In genomic region chr15:52558196-52558595, GRCh38 we compare ENCODE assay signal across 8 cellular contexts. TPM values are rescaled to one million over a fixed set of nuclear protein-coding genes. Genes with fewer than 3 reads are reported as not detected.
DNase-seq lines count a peak whose midpoint lies in the region; ATAC-seq and FAIRE-seq lines count a peak whose summit lies in the region.

No MANE protein-coding gene starts in this region.

- peaks cover 0 to 2% of the 10 kb centered on the region in 2 donors for H3K4me1 ChIP-seq in esophagus (ENCODE audit: control insufficient read depth in 2 of 2, insufficient read depth in 2 of 2, low read length in 1 of 2)
- peaks cover 0 to 4% of the 10 kb centered on the region in 2 donors for H3K4me1 ChIP-seq in small intestine (ENCODE audit: control insufficient read depth in 2 of 2, insufficient read depth in 1 of 2, low read depth in 1 of 2, low read length in 1 of 2)

- FAIRE-seq in small intestine (lab: Jason Lieb, UNC): no peak

- H3K9me3 ChIP-seq in esophagus (ENCODE audit: control insufficient read depth in 2 of 2, insufficient read depth in 1 of 2, low read depth in 1 of 2, low read length in 1 of 2): no peaks in the 10 kb centered on the region
- H3K9me3 ChIP-seq in small intestine (ENCODE audit: control insufficient read depth, low read depth): no peaks in the 10 kb centered on the region

- 47 to 56% methylated on average over 5 of the region's 5 CpGs for WGBS in esophagus, 2 donors
- 75 to 88% (median 78%) methylated on average over 5 of the region's 5 CpGs for WGBS in small intestine, 3 donors

- H3K27me3 ChIP-seq in esophagus (ENCODE audit: control insufficient read depth in 1 of 2, insufficient read depth in 2 of 2, low read length in 2 of 2) (no peaks in the 10 kb centered on the region), small intestine (ENCODE audit: control insufficient read depth in 2 of 2, insufficient read depth in 2 of 2, low read length in 2 of 2) (no peaks in the 10 kb centered on the region)

- peak overlapping the region; percentile 17 to 49 for H3K27ac ChIP-seq in esophagus (ENCODE audit: low read depth in 2 of 2, low read length in 1 of 2)
- H3K27ac ChIP-seq in small intestine (ENCODE audit: low read depth in 1 of 2, low read length in 1 of 2): no peak overlapping the region

- H3K36me3 ChIP-seq in esophagus (ENCODE audit: control insufficient read depth in 2 of 2, insufficient read depth in 2 of 2, low read length in 1 of 2) (no peaks in the 10 kb centered on the region), small intestine (ENCODE audit: control insufficient read depth in 2 of 2, insufficient read depth in 2 of 2, low read length in 2 of 2) (peaks cover 0 to 2% of the 10 kb centered on the region in 2 donors)

- ATAC-seq in GM19328 (IDR thresholded peaks at IDR 0.05; ENCODE audit: unreplicated experiment) (peak; percentile 56), HG03095 (IDR thresholded peaks at IDR 0.05; ENCODE audit: unreplicated experiment) (peak; percentile 79), GM21528 (IDR thresholded peaks at IDR 0.05; ENCODE audit: low FRiP score, unreplicated experiment) (no peak)

- H3K4me3 ChIP-seq in esophagus (ENCODE audit: low read depth in 1 of 2, low read length in 2 of 2) (no peak overlapping the region), small intestine (ENCODE audit: low read depth in 1 of 2, low read length in 2 of 2) (no peak overlapping the region)

- peak in 3 of 4 experiments; percentile 3 to 10 (median 6) for DNase-seq in activated CD4-positive, CD25-positive, alpha-beta regulatory T cell (lab: John Stamatoyannopoulos, UW)
- DNase-seq in stimulated activated CD8-positive, alpha-beta memory T cell treated with anti-CD3 and anti-CD28 coated beads, Interleukin-15, amount 100 ng/mL, for 48 hours (ENCODE audit: low read depth in 2 of 2): peak; percentile 49 to 57
- DNase-seq in SKM-1 treated with dmso at 0.1 percent for 144 hours (lab: John Stamatoyannopoulos, UW; ENCODE audit: unreplicated experiment) (no peak), small intestine (no peak)

RNA-seq across cellular contexts. Expression of gene ARPP19, which starts 10.6 kb away (rescaled TPM):
- 10 to 100 TPM; 16.1 to 25.8 TPM for polyA plus RNA-seq in esophagus
- polyA plus RNA-seq in small intestine: 10 to 100 TPM; 26.4 to 31.1 (median 27.0) TPM

RNA-seq across cellular contexts. Expression of gene MYO5A, which starts 29.5 kb away (rescaled TPM):
- 1 to 10 TPM; 1.6 to 1.9 TPM for polyA plus RNA-seq in esophagus
- polyA plus RNA-seq in small intestine: 1 to 10 TPM in 2 of 3 donors, under 1 TPM in 1; 0.45 to 3.0 (median 1.4) TPM

Comparison
In these comparisons a context has a peak if more than half of its experiments do, and no peak if none do; other contexts are left out.
1. DNase-seq: peak in activated CD4-positive, CD25-positive, alpha-beta regulatory T cell (3 of 4) and stimulated activated CD8-positive, alpha-beta memory T cell treated with anti-CD3 and anti-CD28 coated beads, Interleukin-15, amount 100 ng/mL, for 48 hours (2 of 2); none in SKM-1 treated with dmso at 0.1 percent for 144 hours (single experiment) and small intestine (single experiment).
2. H3K27ac ChIP-seq: peak in esophagus (2 of 2); none in small intestine (0 of 2).